ENCODE assay signal across 8 cellular contexts in genomic region chr12:41277019-41277770, GRCh38.
DNase-seq lines count a peak whose midpoint lies in the region; ATAC-seq, FAIRE-seq and TF ChIP-seq lines count a peak whose summit lies in the region.

No MANE protein-coding gene starts in this region.

- no peak overlapping the region for H2AK5ac ChIP-seq in mesendoderm (ENCODE audit: low read length)

- no peaks in the 10 kb centered on the region for H3K36me3 ChIP-seq in mesendoderm (ENCODE audit: control insufficient read depth, insufficient read depth, low read length)

- H3K4me1 ChIP-seq in mesendoderm (ENCODE audit: control insufficient read depth, low read depth, low read length), result no peaks in the 10 kb centered on the region

- H3K56ac ChIP-seq in mesendoderm (ENCODE audit: low read length), result peak overlapping the region; percentile 5

- no peak overlapping the region for H3K4me2 ChIP-seq in mesendoderm (ENCODE audit: low read length)

- WGBS in mesendoderm (ENCODE audit: extremely low coverage, insufficient coverage, low lambda C conversion rate), result no CpG with 5 or more reads among the region's 14 CpGs

- no peak for ATAC-seq in natural killer cell
- no peak for ATAC-seq in natural killer cell treated with Interleukin-12 subunit alpha and Interleukin-12 subunit beta and Interleukin-15 and Interleukin-18, amount 100 ng/mL, for 72 hours
- peak; percentile 59 for ATAC-seq in HG03103 (IDR thresholded peaks at IDR 0.05; ENCODE audit: low read depth, unreplicated experiment)

- H2BK15ac ChIP-seq in mesendoderm (replicated peaks; ENCODE audit: low read depth), result no peak overlapping the region

- intact Hi-C loops in natural killer cell (cut with micrococcal nuclease), result loop anchor here (5.0 kb wide), 2 partner anchors 1055 to 1095 kb away; no protein-coding TSS in a partner anchor

- H2BK120ac ChIP-seq in mesendoderm (ENCODE audit: low read depth, low read length), result no peak overlapping the region

- H3K27ac ChIP-seq in mesendoderm (ENCODE audit: low read depth, low read length), result no peak overlapping the region

- H2BK5ac ChIP-seq in mesendoderm (ENCODE audit: low read length), result no peak overlapping the region

- H3K27me3 ChIP-seq in mesendoderm (ENCODE audit: insufficient read depth, low read length, poor library complexity), result no peaks in the 10 kb centered on the region

- no peak overlapping the region for H3K23ac ChIP-seq in mesendoderm (ENCODE audit: low read length)

- no peak overlapping the region for H4K5ac ChIP-seq in mesendoderm (ENCODE audit: low read length)

- H3K9ac ChIP-seq in mesendoderm (ENCODE audit: low read length), result no peak overlapping the region

- H3K27ac Mint-ChIP-seq in natural killer cell, result no peak overlapping the region
- no peak overlapping the region for H3K27ac Mint-ChIP-seq in natural killer cell treated with Interleukin-12 subunit alpha and Interleukin-12 subunit beta and Interleukin-15 and Interleukin-18, amount 100 ng/mL, for 72 hours

- H3K27me3 Mint-ChIP-seq in natural killer cell (ENCODE audit: low read depth in 2 of 2), result no peaks in the 10 kb centered on the region
- H3K27me3 Mint-ChIP-seq in natural killer cell treated with Interleukin-12 subunit alpha and Interleukin-12 subunit beta and Interleukin-15 and Interleukin-18, amount 100 ng/mL, for 72 hours, result peaks cover 2 to 6% of the 10 kb centered on the region in 2 donors

- no peaks in the 10 kb centered on the region for H3K9me3 Mint-ChIP-seq in natural killer cell
- H3K9me3 Mint-ChIP-seq in natural killer cell treated with Interleukin-12 subunit alpha and Interleukin-12 subunit beta and Interleukin-15 and Interleukin-18, amount 100 ng/mL, for 72 hours, result no peaks in the 10 kb centered on the region

- peak overlapping the region; percentile 70 for H3K4ac ChIP-seq in mesendoderm (ENCODE audit: low read depth, low read length)

- no peaks in the 10 kb centered on the region for H3K4me1 Mint-ChIP-seq in natural killer cell
- no peaks in the 10 kb centered on the region for H3K4me1 Mint-ChIP-seq in natural killer cell treated with Interleukin-12 subunit alpha and Interleukin-12 subunit beta and Interleukin-15 and Interleukin-18, amount 100 ng/mL, for 72 hours (ENCODE audit: low read depth in 2 of 2)

- H3K36me3 Mint-ChIP-seq in natural killer cell, result no peaks in the 10 kb centered on the region
- no peaks in the 10 kb centered on the region for H3K36me3 Mint-ChIP-seq in natural killer cell treated with Interleukin-12 subunit alpha and Interleukin-12 subunit beta and Interleukin-15 and Interleukin-18, amount 100 ng/mL, for 72 hours

- no peak overlapping the region for H3K4me3 Mint-ChIP-seq in natural killer cell
- no peak overlapping the region for H3K4me3 Mint-ChIP-seq in natural killer cell treated with Interleukin-12 subunit alpha and Interleukin-12 subunit beta and Interleukin-15 and Interleukin-18, amount 100 ng/mL, for 72 hours

- TF ChIP-seq CTCF in natural killer cell (IDR thresholded peaks at IDR 0.05), result peak; percentile 24

- peak; percentile 18 for FAIRE-seq in colon (lab: Jason Lieb, UNC)

- H3K18ac ChIP-seq in mesendoderm (ENCODE audit: low read length), result no peak overlapping the region

- DNase-seq in natural killer cell (no peak), NCI-H82 treated with DMSO at 0.1 percent for 48 hours (lab: John Stamatoyannopoulos, UW; ENCODE audit: unreplicated experiment) (peak; percentile 80), mesendoderm (peak; percentile 46), cerebellar nuclear complex (lab: John Stamatoyannopoulos, UW) (no peak)
- no peak for DNase-seq in natural killer cell treated with Interleukin-12 subunit alpha and Interleukin-12 subunit beta and Interleukin-15 and Interleukin-18, amount 100 ng/mL, for 72 hours (ENCODE audit: low spot score)
- DNase-seq in activated effector memory CD4-positive, alpha-beta T cell treated with anti-CD3 and anti-CD28 coated beads, Interleukin-2, amount 50 U/mL, for 16 hours, result no peak

- no peak overlapping the region for H3K4me3 ChIP-seq in mesendoderm (ENCODE audit: low read length)

- H3K79me1 ChIP-seq in mesendoderm (ENCODE audit: low read length), result no peaks in the 10 kb centered on the region

- no peak overlapping the region for H4K8ac ChIP-seq in mesendoderm (ENCODE audit: low read depth, low read length)

- no peaks in the 10 kb centered on the region for H3K79me2 ChIP-seq in mesendoderm (ENCODE audit: control insufficient read depth, insufficient read depth, low read length)

Comparison
In these comparisons a context has a peak if more than half of its experiments do, and no peak if none do; other contexts are left out.
1. DNase-seq: peak in NCI-H82 treated with DMSO at 0.1 percent for 48 hours (single experiment) and mesendoderm (single experiment); none in natural killer cell (single experiment), natural killer cell treated with Interleukin-12 subunit alpha and Interleukin-12 subunit beta and Interleukin-15 and Interleukin-18, amount 100 ng/mL, for 72 hours (single experiment), cerebellar nuclear complex (0 of 2) and activated effector memory CD4-positive, alpha-beta T cell treated with anti-CD3 and anti-CD28 coated beads, Interleukin-2, amount 50 U/mL, for 16 hours (single experiment).